1 cellular context compared by ENCODE assay signal in the genomic region with DNA sequence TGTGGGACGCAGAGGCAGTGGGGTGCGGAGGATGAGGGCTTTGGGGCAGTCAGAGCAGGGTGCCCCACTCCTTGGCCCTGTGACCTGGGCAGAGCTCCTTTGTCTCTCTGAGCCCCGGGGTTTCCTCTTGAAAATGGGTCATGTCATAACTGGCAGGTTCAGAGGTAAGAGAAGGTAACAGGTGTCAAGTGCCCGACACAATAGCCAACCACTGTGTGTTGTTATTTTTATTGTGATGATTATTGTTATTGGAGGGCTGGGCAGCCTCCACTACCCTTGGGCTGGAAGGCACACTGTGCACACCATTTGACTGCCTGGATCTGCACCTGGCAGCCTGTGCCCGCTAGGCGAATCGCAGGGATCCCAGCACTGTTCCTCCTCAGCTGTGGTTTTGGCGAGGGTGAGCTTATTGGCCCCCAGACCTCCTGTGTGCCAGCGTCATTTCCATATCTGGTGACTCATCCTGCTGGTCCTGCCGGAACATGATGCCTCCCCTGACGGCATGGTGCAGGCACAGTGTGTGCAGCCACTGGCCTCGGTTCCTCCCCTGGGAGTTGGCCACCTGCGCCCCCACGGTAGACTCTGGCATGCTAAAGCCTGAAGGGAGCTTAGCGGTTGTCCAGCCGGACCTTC.
A peak's percentile ranks its signal among the peaks of the same experiment; 100 is the strongest.
TF ChIP-seq lines count a peak whose summit lies in the region.

No MANE protein-coding gene starts in this region.

TF ChIP-seq in K562, 482 proteins besides CTCF, POLR2A, EP300 and RAD21:
- TF ChIP-seq, protein P1, sequence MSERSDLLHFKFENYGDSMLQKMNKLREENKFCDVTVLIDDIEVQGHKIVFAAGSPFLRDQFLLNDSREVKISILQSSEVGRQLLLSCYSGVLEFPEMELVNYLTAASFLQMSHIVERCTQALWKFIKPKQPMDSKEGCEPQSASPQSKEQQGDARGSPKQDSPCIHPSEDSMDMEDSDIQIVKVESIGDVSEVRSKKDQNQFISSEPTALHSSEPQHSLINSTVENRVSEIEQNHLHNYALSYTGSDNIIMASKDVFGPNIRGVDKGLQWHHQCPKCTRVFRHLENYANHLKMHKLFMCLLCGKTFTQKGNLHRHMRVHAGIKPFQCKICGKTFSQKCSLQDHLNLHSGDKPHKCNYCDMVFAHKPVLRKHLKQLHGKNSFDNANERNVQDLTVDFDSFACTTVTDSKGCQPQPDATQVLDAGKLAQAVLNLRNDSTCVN (CRISPR knock-in tag; IDR thresholded peaks at IDR 0.05) = no peak
- TF ChIP-seq FOSL1 (tag; conservative IDR thresholded peaks at IDR 0.05) (peak; percentile 71), CREM (IDR thresholded peaks at IDR 0.05; ENCODE audit: low read depth) (peak; percentile 49), NFE2 (IDR thresholded peaks at IDR 0.05; ENCODE audit: low read depth) (no peak), ZKSCAN1 (IDR thresholded peaks at IDR 0.05; ENCODE audit: low read depth, low read length) (peak; percentile 90), JUND (IDR thresholded peaks at IDR 0.05; ENCODE audit: borderline replicate concordance, low read depth, low read length) (peak; percentile 56; the same call in 1 of the 2 replicates), JUND (tag; IDR thresholded peaks at IDR 0.05; ENCODE audit: borderline replicate concordance, low read depth, low read length) (peak; percentile 35; the same call in 1 of the 3 replicates)
- TF ChIP-seq, protein P2, sequence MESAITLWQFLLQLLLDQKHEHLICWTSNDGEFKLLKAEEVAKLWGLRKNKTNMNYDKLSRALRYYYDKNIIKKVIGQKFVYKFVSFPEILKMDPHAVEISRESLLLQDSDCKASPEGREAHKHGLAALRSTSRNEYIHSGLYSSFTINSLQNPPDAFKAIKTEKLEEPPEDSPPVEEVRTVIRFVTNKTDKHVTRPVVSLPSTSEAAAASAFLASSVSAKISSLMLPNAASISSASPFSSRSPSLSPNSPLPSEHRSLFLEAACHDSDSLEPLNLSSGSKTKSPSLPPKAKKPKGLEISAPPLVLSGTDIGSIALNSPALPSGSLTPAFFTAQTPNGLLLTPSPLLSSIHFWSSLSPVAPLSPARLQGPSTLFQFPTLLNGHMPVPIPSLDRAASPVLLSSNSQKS (CRISPR knock-in tag; IDR thresholded peaks at IDR 0.05) = no peak
- TF ChIP-seq, protein P3, sequence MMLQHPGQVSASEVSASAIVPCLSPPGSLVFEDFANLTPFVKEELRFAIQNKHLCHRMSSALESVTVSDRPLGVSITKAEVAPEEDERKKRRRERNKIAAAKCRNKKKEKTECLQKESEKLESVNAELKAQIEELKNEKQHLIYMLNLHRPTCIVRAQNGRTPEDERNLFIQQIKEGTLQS (IDR thresholded peaks at IDR 0.05) = peak; percentile 79
- TF ChIP-seq, protein P3 (CRISPR knock-in tag; conservative IDR thresholded peaks at IDR 0.05) = no peak
